In genomic region chr11:69119170-69119569, GRCh38 we compare ENCODE assay signal across 22 cellular contexts. TPM values are rescaled to one million over a fixed set of nuclear protein-coding genes. Genes with fewer than 3 reads are reported as not detected.
"Had no signal": no experiment of that assay in that cellular context is flagged by ENCODE, and none has a peak within 500 bp of the region (broad histone marks: within the 10 kb centered on the region; RNA-seq: fewer than 3 reads in every experiment).

No MANE protein-coding gene starts in this region.

- DNase-seq: effector memory CD4-positive, alpha-beta T cell; heart right ventricle; hypothalamus; islet precursor cell; mammary epithelial cell; natural killer cell; ovary; small intestine; stimulated activated CD4-positive, alpha-beta T cell treated with anti-CD3 and anti-CD28 coated beads, Interleukin-12 subunit alpha, Interleukin-12 subunit beta, amount 100 ng/mL, for 4 hours; stimulated activated naive CD4-positive, alpha-beta T cell; stomach; substantia nigra; transverse colon had no signal

- ATAC-seq: esophagus mucosa, heart right ventricle, left lobe of liver, natural killer cell, right cardiac atrium had no signal

- H3K36me3 Mint-ChIP-seq: mesothelial cell of epicardium, natural killer cell had no signal

- H3K36me3 ChIP-seq: heart right ventricle, ovary, stomach, thoracic aorta, transverse colon had no signal

- H3K27ac ChIP-seq: heart right ventricle, ovary, stomach, thoracic aorta, transverse colon had no signal

- H3K4me1 Mint-ChIP-seq: natural killer cell had no signal

- H3K4me3 Mint-ChIP-seq: mesothelial cell of epicardium, natural killer cell, neural crest cell had no signal

- H3K4me3 ChIP-seq: heart right ventricle, ovary, stomach, thoracic aorta, transverse colon had no signal

- H3K9me3 ChIP-seq: ovary, thoracic aorta, transverse colon had no signal

- FAIRE-seq: endometrium, frontal cortex, small intestine had no signal

- H3K27ac Mint-ChIP-seq: mesothelial cell of epicardium, natural killer cell had no signal

- H3K27me3 ChIP-seq: heart right ventricle, ovary, stomach, transverse colon had no signal

- H3K9me3 Mint-ChIP-seq: natural killer cell, neural crest cell had no signal

RNA-seq across cellular contexts. Expression of gene SMIM38, which starts 36.6 kb away (rescaled TPM):
- total RNA-seq: glomerular endothelial cell, left lobe of liver had no signal
